In genomic region chr5:61901997-61902396, GRCh38 we compare ENCODE assay signal across 28 cellular contexts.
"Had no signal": no experiment of that assay in that cellular context is flagged by ENCODE, and none has a peak within 500 bp of the region (broad histone marks: within the 10 kb centered on the region; RNA-seq: fewer than 3 reads in every experiment).

No MANE protein-coding gene starts in this region.

- H3K4me3 ChIP-seq: heart left ventricle, lung, neural progenitor cell, psoas muscle, skin epidermis, stomach, testis, thyroid gland, transverse colon, upper lobe of right lung had no signal

- H3K9me3 ChIP-seq: heart left ventricle, neutrophil, psoas muscle, stomach, testis, thyroid gland, transverse colon, upper lobe of right lung had no signal

- H3K4me1 ChIP-seq: heart left ventricle, parathyroid adenoma, psoas muscle, stomach, testis, thyroid gland, transverse colon, upper lobe of right lung had no signal

- ATAC-seq: heart left ventricle; left lobe of liver; natural killer cell; psoas muscle; sciatic nerve; stimulated activated naive B cell treated with anti-CD40 and anti-IgM and Interleukin-4, amounts not matched to agents 10 μg/mL and 1 μg/mL and 100 μg/mL, for 72 hours; stimulated activated naive CD8-positive, alpha-beta T cell treated with anti-CD3 and anti-CD28 coated beads, Interleukin-15, Interleukin-2, amounts not matched to agents 100 U/mL and 50 U/mL, for 24 hours; upper lobe of right lung had no signal

- H3K27ac Mint-ChIP-seq: mesothelial cell of epicardium; naive B cell; natural killer cell; nephron progenitor cell; neural progenitor cell; stimulated activated naive B cell treated with anti-CD40 and anti-IgM and Interleukin-4, amounts not matched to agents 10 μg/mL and 1 μg/mL and 100 μg/mL, for 72 hours had no signal

- H3K36me3 Mint-ChIP-seq: mesothelial cell of epicardium; naive B cell; natural killer cell; neural progenitor cell; stimulated activated naive B cell treated with anti-CD40 and anti-IgM and Interleukin-4, amounts not matched to agents 10 μg/mL and 1 μg/mL and 100 μg/mL, for 72 hours had no signal

- H3K4me1 Mint-ChIP-seq: mesothelial cell of epicardium; naive B cell; natural killer cell; nephron progenitor cell; neural progenitor cell; stimulated activated naive B cell treated with anti-CD40 and anti-IgM and Interleukin-4, amounts not matched to agents 10 μg/mL and 1 μg/mL and 100 μg/mL, for 72 hours had no signal

- H3K9me3 Mint-ChIP-seq: mesothelial cell of epicardium, nephron progenitor cell, neural progenitor cell had no signal

- H3K36me3 ChIP-seq: heart left ventricle, neural progenitor cell, neutrophil, stomach, thyroid gland, transverse colon, upper lobe of right lung had no signal

- H3K4me3 Mint-ChIP-seq: mesothelial cell of epicardium; naive B cell; natural killer cell; nephron progenitor cell; neural progenitor cell; stimulated activated naive B cell treated with anti-CD40 and anti-IgM and Interleukin-4, amounts not matched to agents 10 μg/mL and 1 μg/mL and 100 μg/mL, for 72 hours had no signal

- H3K27me3 ChIP-seq: neural progenitor cell, neutrophil, stomach, testis, thyroid gland, transverse colon, upper lobe of right lung had no signal

- H3K27ac ChIP-seq: heart left ventricle, neural progenitor cell, neutrophil, parathyroid adenoma, psoas muscle, skin epidermis, stomach, testis, thyroid gland, transverse colon, upper lobe of right lung had no signal

- DNase-seq: hypothalamus; islet precursor cell; mesendoderm; naive B cell; natural killer cell; nephron progenitor cell; occipital lobe; psoas muscle; stimulated activated CD4-positive, alpha-beta T cell treated with anti-CD3 and anti-CD28 coated beads, Interleukin-12 subunit alpha, Interleukin-12 subunit beta, amount 100 ng/mL, for 4 hours; stimulated activated CD4-positive, alpha-beta T cell treated with anti-CD3 and anti-CD28 coated beads, Interleukin-15, amount 100 ng/mL, for 24 hours; stimulated activated CD4-positive, alpha-beta T cell treated with anti-CD3 and anti-CD28 coated beads, Interleukin-2, amount 100 ng/mL, for 24 hours; stimulated activated CD4-positive, alpha-beta T cell treated with anti-CD3 and anti-CD28 coated beads, Interleukin-4, amount 100 ng/mL, for 1 hour; stimulated activated naive B cell treated with anti-CD40 and anti-IgM and Interleukin-4, amounts not matched to agents 10 μg/mL and 1 μg/mL and 100 μg/mL, for 72 hours; stimulated activated naive CD8-positive, alpha-beta T cell treated with anti-CD3 and anti-CD28 coated beads, Interleukin-15, Interleukin-2, amounts not matched to agents 100 U/mL and 50 U/mL, for 24 hours; stomach; testis; thyroid gland; transverse colon; upper lobe of right lung had no signal
